In the genomic region with DNA sequence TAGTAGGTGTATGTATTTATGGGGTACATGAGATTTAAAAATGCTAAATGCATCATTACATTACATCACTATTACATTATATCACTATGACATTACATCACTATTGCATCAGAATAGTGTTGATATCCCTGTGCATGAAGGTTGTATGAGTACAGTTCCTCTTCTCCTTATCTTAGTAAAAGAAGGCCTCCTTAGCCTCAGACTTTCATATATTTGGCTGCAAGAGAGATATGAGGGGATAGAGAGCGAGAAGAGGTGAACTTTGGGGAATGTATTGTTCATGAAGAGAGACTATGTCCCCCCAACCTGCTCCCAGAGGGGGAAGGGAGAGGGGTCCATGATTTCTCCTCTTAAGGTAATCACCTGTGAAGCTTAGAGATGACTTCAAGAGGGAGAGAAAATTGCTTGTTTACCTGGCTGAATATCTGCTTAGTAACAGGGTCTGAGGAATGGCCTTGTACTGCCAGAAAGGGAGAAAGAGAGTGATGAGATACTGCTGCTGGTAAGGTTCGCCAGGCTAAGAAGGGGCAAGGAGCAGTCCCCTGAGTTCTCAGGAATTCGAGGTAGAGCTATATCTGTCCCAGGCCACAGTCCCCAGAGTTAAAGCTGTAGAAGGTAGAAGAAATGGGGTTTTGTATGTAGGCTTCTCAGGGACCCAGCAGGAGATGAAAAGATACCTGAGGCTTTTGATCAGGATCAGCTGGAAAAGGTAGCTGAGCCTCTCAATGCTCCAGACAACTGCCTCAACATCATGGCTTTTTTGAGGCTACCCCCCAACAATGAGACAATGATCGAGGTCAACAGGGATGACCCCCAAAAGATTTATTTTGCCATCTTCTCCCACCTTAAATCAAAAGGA, we compare ENCODE assay signal across 1 cellular context.
A peak's percentile ranks its signal among the peaks of the same experiment; 100 is the strongest.
TF ChIP-seq lines count a peak whose summit lies in the region.

No MANE protein-coding gene starts in this region.

TF ChIP-seq in HEK293, 187 proteins besides CTCF, POLR2A, EP300 and RAD21 (continued from another document):
- TF ChIP-seq ZNF518A (tag by site-specific recombination; conservative IDR thresholded peaks at IDR 0.05; ENCODE audit: low read depth) = peak; percentile 67
- TF ChIP-seq ZNF530 (tag by site-specific recombination; IDR thresholded peaks at IDR 0.05; ENCODE audit: low read depth) = no peak
- TF ChIP-seq, protein P1, sequence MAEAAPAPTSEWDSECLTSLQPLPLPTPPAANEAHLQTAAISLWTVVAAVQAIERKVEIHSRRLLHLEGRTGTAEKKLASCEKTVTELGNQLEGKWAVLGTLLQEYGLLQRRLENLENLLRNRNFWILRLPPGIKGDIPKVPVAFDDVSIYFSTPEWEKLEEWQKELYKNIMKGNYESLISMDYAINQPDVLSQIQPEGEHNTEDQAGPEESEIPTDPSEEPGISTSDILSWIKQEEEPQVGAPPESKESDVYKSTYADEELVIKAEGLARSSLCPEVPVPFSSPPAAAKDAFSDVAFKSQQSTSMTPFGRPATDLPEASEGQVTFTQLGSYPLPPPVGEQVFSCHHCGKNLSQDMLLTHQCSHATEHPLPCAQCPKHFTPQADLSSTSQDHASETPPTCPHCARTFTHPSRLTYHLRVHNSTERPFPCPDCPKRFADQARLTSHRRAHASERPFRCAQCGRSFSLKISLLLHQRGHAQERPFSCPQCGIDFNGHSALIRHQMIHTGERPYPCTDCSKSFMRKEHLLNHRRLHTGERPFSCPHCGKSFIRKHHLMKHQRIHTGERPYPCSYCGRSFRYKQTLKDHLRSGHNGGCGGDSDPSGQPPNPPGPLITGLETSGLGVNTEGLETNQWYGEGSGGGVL (tag by site-specific recombination; IDR thresholded peaks at IDR 0.05) = peak; percentile 37
- TF ChIP-seq ZNF24 (tag by site-specific recombination; IDR thresholded peaks at IDR 0.05) = peak; percentile 60; the same call in 1 of the 2 replicates
- TF ChIP-seq GLIS2 (tag by site-specific recombination; IDR thresholded peaks at IDR 0.05) = no peak
- no peak for TF ChIP-seq ZFP3 (tag by site-specific recombination; IDR thresholded peaks at IDR 0.05; ENCODE audit: low read depth)
- no peak for TF ChIP-seq ZNF211 (tag by site-specific recombination; IDR thresholded peaks at IDR 0.05; ENCODE audit: low read depth)
- peak; percentile 79 for TF ChIP-seq ZBTB21 (tag by site-specific recombination; IDR thresholded peaks at IDR 0.05)
- TF ChIP-seq ZNF292 (tag by site-specific recombination; IDR thresholded peaks at IDR 0.05; ENCODE audit: borderline replicate concordance, low read depth) = no peak
- peak; percentile 22; the same call in 1 of the 2 replicates for TF ChIP-seq ZNF335 (tag by site-specific recombination; conservative IDR thresholded peaks at IDR 0.05)
- no peak for TF ChIP-seq ZBTB7A (tag by site-specific recombination; IDR thresholded peaks at IDR 0.05; ENCODE audit: low read depth)
- TF ChIP-seq ZNF366 (tag by site-specific recombination; conservative IDR thresholded peaks at IDR 0.05) = 0 out of 2 replicates have a peak, but pooled peaks have one; percentile 43
- no peak for TF ChIP-seq KLF17 (tag by site-specific recombination; IDR thresholded peaks at IDR 0.05)
- TF ChIP-seq, protein P2, sequence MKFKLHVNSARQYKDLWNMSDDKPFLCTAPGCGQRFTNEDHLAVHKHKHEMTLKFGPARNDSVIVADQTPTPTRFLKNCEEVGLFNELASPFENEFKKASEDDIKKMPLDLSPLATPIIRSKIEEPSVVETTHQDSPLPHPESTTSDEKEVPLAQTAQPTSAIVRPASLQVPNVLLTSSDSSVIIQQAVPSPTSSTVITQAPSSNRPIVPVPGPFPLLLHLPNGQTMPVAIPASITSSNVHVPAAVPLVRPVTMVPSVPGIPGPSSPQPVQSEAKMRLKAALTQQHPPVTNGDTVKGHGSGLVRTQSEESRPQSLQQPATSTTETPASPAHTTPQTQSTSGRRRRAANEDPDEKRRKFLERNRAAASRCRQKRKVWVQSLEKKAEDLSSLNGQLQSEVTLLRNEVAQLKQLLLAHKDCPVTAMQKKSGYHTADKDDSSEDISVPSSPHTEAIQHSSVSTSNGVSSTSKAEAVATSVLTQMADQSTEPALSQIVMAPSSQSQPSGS (tag by site-specific recombination; IDR thresholded peaks at IDR 0.05; ENCODE audit: low read depth) = peak; percentile 95
- peak; percentile 96 for TF ChIP-seq ZNF701 (tag by site-specific recombination; IDR thresholded peaks at IDR 0.05)
- TF ChIP-seq ZNF629 (tag by site-specific recombination; IDR thresholded peaks at IDR 0.05) = 0 out of 2 replicates have a peak, but pooled peaks have one; percentile 51
- peak; percentile 99 for TF ChIP-seq ZNF660 (tag by site-specific recombination; IDR thresholded peaks at IDR 0.05)
